Comparison of ENCODE assay signal across 8 cellular contexts in the genomic region with DNA sequence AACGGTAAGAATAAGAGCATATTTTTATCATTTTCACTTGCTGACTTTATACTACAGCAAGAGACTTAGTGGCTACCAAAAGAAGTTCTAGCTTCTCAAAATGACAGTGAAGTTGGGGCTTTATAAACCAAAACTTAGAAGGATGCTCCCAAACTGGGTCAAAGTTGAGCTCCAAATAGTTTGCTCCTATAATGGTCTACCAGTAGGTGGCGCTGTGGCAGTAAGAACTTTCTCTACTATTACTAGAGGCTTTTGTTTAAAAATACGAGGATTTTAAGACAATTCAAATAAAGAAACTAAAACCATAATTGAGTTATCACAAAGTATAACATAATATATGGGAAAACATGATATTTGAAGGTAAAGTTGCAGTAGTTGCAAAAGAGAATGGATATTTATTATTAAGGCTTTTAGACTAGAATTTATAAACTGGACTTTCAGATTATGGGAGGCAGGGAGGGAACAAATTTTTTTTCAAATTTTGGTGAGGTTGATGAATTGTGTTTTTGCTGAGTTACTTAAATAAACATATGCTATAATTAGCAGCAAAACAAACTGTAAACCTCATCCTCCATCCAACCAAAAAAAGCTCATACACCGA.
A peak's percentile ranks its signal among the peaks of the same experiment; 100 is the strongest.
DNase-seq lines count a peak whose midpoint lies in the region; ATAC-seq and TF ChIP-seq lines count a peak whose summit lies in the region.

No MANE protein-coding gene starts in this region.

- no peak overlapping the region for H3K27ac ChIP-seq in fibroblast of lung (ENCODE audit: insufficient read depth, low read length)
- no peak overlapping the region for H3K27ac ChIP-seq in neural progenitor cell
- no peak overlapping the region for H3K27ac ChIP-seq in tibial artery

- no peak overlapping the region for H3K9ac ChIP-seq in fibroblast of lung (ENCODE audit: insufficient read depth, low read length)
- H3K9ac ChIP-seq in neural progenitor cell, result no peak overlapping the region

- no peaks in the 10 kb centered on the region for H3K27me3 Mint-ChIP-seq in activated T-cell treated with anti-CD3 and anti-CD28 coated beads, Interleukin-2, amount 50 U/mL, for 4 hours (ENCODE audit: low read depth)
- peaks cover 5% of the 10 kb centered on the region for H3K27me3 Mint-ChIP-seq in neural progenitor cell (ENCODE audit: insufficient read depth, low read depth)

- H3K36me3 ChIP-seq in fibroblast of lung (ENCODE audit: control insufficient read depth, insufficient read depth, low read length), result no peaks in the 10 kb centered on the region
- no peaks in the 10 kb centered on the region for H3K36me3 ChIP-seq in neural progenitor cell
- peaks cover 0 to 3% (median 0%) of the 10 kb centered on the region in 3 donors for H3K36me3 ChIP-seq in tibial artery

- ATAC-seq in activated T-cell treated with anti-CD3 and anti-CD28 coated beads, Interleukin-2, amount 50 U/mL, for 4 hours, result no peak
- ATAC-seq in GM21786 (IDR thresholded peaks at IDR 0.05; ENCODE audit: unreplicated experiment), result no peak

- H3K9me3 ChIP-seq in fibroblast of lung (ENCODE audit: control insufficient read depth, insufficient read depth, low read depth, low read length) (no peaks in the 10 kb centered on the region), neural progenitor cell (ENCODE audit: low read depth) (no peaks in the 10 kb centered on the region), tibial artery (no peaks in the 10 kb centered on the region)

- H3K36me3 Mint-ChIP-seq in activated T-cell treated with anti-CD3 and anti-CD28 coated beads, Interleukin-2, amount 50 U/mL, for 4 hours (ENCODE audit: insufficient read depth), result peaks cover 2% of the 10 kb centered on the region
- peaks cover 2% of the 10 kb centered on the region for H3K36me3 Mint-ChIP-seq in neural progenitor cell

- TF ChIP-seq CTCF in AG10803 (conservative IDR thresholded peaks at IDR 0.05; ENCODE audit: low read length) (peak; percentile 90), fibroblast of lung (conservative IDR thresholded peaks at IDR 0.05 in 1 of 2, IDR thresholded peaks at IDR 0.05 in 1 of 2; ENCODE audit: low read depth in 1 of 2, low read length in 2 of 2) (peak; percentile 67 to 83), neural progenitor cell (IDR thresholded peaks at IDR 0.05) (peak; percentile 99), tibial artery (IDR thresholded peaks at IDR 0.05) (peak; percentile 81 to 87)

- H3K27ac Mint-ChIP-seq in neural progenitor cell, result no peak overlapping the region

- intact Hi-C loops in tibial artery (cut with DNase I; ENCODE audit: low total_unique reads), result loop anchor here (2.0 to 10.0 kb wide), 2 partner anchors 74 to 138 kb away; a partner anchor contains a TSS

- H3F3A ChIP-seq in neural progenitor cell (ENCODE audit: low read depth), result no peaks in the 10 kb centered on the region

- no peak overlapping the region for H3K4me2 ChIP-seq in fibroblast of lung (ENCODE audit: extremely low read depth, insufficient read depth, low read length)
- H3K4me2 ChIP-seq in neural progenitor cell, result no peak overlapping the region

- H4K20me1 ChIP-seq in fibroblast of lung (ENCODE audit: control insufficient read depth, extremely low read depth, insufficient read depth, low read length) (no peaks in the 10 kb centered on the region), neural progenitor cell (ENCODE audit: low read depth) (no peaks in the 10 kb centered on the region)

- H3K4me3 Mint-ChIP-seq in activated T-cell treated with anti-CD3 and anti-CD28 coated beads, Interleukin-2, amount 50 U/mL, for 4 hours, result no peak overlapping the region
- H3K4me3 Mint-ChIP-seq in neural progenitor cell, result no peak overlapping the region

- H3K27me3 ChIP-seq in fibroblast of lung (ENCODE audit: control insufficient read depth, insufficient read depth, low read length) (no peaks in the 10 kb centered on the region), neural progenitor cell (no peaks in the 10 kb centered on the region), tibial artery (no peaks in the 10 kb centered on the region)

- no peaks in the 10 kb centered on the region for H3K4me1 Mint-ChIP-seq in activated T-cell treated with anti-CD3 and anti-CD28 coated beads, Interleukin-2, amount 50 U/mL, for 4 hours (ENCODE audit: low read depth)
- peaks cover 15% of the 10 kb centered on the region for H3K4me1 Mint-ChIP-seq in neural progenitor cell

- DNase-seq in AG10803 (ENCODE audit: low read depth) (peak; percentile 61), HCEC 1CT (peak; percentile 55), OCI-M2 (lab: John Stamatoyannopoulos, UW; ENCODE audit: unreplicated experiment) (peak; percentile 37), fibroblast of lung (ENCODE audit: low read depth in 2 of 2) (peak; percentile 45 to 79), neural progenitor cell (ENCODE audit: low spot score) (peak; percentile 80), tibial artery (peak in 1 of 2 donors; percentile 67)
- peak; percentile 66 for DNase-seq in activated T-cell treated with anti-CD3 and anti-CD28 coated beads, Interleukin-2, amount 50 U/mL, for 4 hours

- no peaks in the 10 kb centered on the region for H3K79me2 ChIP-seq in fibroblast of lung (ENCODE audit: control insufficient read depth, insufficient read depth, low read length)
- H3K79me2 ChIP-seq in neural progenitor cell (ENCODE audit: low read depth), result no peaks in the 10 kb centered on the region

- H2AFZ ChIP-seq in fibroblast of lung (ENCODE audit: low read length) (no peak overlapping the region), neural progenitor cell (replicated peaks) (no peak overlapping the region)

- H3K4me3 ChIP-seq in AG10803 (ENCODE audit: low read length) (no peak overlapping the region), fibroblast of lung (replicated peaks in 1 of 4; ENCODE audit: control extremely low read depth in 1 of 4, insufficient read depth in 1 of 4, low read depth in 3 of 4, low read length in 4 of 4) (no peak overlapping the region), neural progenitor cell (no peak overlapping the region), tibial artery (no peak overlapping the region)

- no peaks in the 10 kb centered on the region for H3K9me3 Mint-ChIP-seq in activated T-cell treated with anti-CD3 and anti-CD28 coated beads, Interleukin-2, amount 50 U/mL, for 4 hours
- no peaks in the 10 kb centered on the region for H3K9me3 Mint-ChIP-seq in neural progenitor cell

- H3K4me1 ChIP-seq in fibroblast of lung (ENCODE audit: control insufficient read depth, extremely low read depth, insufficient read depth, low read length) (peaks cover 2% of the 10 kb centered on the region), neural progenitor cell (peaks cover 6% of the 10 kb centered on the region), tibial artery (no peaks in the 10 kb centered on the region)
